ENCODE assay signal across 1 cellular context in the genomic region with DNA sequence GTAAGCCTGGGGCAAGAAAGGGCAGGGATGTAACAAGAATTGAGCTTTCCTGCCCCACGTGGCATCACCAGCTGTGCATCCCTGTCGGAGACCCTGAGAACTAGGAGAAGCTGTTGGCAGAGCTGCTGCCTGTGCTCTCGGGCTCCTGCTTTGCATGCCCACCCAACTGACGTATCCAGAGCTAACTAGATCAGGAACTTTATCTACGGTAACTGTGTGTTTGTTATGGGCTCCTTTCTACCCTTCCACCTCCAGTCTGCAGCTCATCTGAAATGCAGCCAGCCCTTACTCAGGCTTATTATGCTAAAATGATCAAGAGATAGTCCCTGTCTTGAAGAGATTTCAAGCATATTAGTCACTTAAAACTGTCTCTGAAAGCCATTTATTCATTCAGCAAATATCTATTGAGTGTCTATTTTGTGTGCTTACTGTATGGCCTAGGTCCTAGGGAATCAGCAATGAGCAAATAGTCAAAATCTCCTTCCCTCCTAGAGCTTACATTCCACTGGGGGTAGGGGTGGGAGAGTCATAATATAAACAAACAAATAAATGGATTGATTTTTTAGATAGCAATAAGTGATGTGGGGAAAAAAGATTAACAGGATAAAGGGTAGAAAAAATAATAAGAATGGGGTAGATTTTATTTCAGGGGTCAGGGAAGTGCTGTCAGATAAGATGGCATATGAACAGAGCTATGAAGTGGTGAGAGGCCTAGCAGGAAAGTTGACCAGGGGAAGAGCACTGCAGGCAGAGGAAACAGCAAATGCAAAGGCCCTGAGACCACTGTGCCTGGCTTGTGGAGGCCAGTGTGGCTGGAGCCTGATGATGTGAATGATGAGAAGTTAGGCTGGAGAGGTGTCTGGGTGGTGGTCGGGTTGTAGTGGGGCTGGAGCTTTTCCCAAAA.
TF ChIP-seq lines count a peak whose summit lies in the region.

No MANE protein-coding gene starts in this region.

TF ChIP-seq in SK-N-SH, 30 proteins besides CTCF, POLR2A, EP300 and RAD21 (continued from another document):
- TF ChIP-seq, protein P1, sequence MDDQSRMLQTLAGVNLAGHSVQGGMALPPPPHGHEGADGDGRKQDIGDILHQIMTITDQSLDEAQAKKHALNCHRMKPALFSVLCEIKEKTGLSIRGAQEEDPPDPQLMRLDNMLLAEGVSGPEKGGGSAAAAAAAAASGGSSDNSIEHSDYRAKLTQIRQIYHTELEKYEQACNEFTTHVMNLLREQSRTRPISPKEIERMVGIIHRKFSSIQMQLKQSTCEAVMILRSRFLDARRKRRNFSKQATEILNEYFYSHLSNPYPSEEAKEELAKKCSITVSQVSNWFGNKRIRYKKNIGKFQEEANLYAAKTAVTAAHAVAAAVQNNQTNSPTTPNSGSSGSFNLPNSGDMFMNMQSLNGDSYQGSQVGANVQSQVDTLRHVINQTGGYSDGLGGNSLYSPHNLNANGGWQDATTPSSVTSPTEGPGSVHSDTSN (IDR thresholded peaks at IDR 0.05): peak; percentile 91
- no peak; the same call in 1 of the 2 replicates for TF ChIP-seq USF1 (IDR thresholded peaks at IDR 0.05; ENCODE audit: borderline replicate concordance, low read depth)
- TF ChIP-seq TAF1 (IDR thresholded peaks at IDR 0.05; ENCODE audit: borderline replicate concordance, low read depth, low read length): 0 out of 2 replicates have a peak, but pooled peaks have one; percentile 37
- no peak for TF ChIP-seq SIN3A (IDR thresholded peaks at IDR 0.05; ENCODE audit: borderline replicate concordance, low read depth, low read length)
- no peak for TF ChIP-seq IRF3 (IDR thresholded peaks at IDR 0.05; ENCODE audit: low read depth, low read length)
- TF ChIP-seq, protein P2, sequence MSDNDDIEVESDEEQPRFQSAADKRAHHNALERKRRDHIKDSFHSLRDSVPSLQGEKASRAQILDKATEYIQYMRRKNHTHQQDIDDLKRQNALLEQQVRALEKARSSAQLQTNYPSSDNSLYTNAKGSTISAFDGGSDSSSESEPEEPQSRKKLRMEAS (IDR thresholded peaks at IDR 0.05; ENCODE audit: low read depth): peak; percentile 54
- TF ChIP-seq GATA2 (CRISPR knock-in tag; IDR thresholded peaks at IDR 0.05): no peak; the same call in 1 of the 2 replicates
- TF ChIP-seq, protein P3, sequence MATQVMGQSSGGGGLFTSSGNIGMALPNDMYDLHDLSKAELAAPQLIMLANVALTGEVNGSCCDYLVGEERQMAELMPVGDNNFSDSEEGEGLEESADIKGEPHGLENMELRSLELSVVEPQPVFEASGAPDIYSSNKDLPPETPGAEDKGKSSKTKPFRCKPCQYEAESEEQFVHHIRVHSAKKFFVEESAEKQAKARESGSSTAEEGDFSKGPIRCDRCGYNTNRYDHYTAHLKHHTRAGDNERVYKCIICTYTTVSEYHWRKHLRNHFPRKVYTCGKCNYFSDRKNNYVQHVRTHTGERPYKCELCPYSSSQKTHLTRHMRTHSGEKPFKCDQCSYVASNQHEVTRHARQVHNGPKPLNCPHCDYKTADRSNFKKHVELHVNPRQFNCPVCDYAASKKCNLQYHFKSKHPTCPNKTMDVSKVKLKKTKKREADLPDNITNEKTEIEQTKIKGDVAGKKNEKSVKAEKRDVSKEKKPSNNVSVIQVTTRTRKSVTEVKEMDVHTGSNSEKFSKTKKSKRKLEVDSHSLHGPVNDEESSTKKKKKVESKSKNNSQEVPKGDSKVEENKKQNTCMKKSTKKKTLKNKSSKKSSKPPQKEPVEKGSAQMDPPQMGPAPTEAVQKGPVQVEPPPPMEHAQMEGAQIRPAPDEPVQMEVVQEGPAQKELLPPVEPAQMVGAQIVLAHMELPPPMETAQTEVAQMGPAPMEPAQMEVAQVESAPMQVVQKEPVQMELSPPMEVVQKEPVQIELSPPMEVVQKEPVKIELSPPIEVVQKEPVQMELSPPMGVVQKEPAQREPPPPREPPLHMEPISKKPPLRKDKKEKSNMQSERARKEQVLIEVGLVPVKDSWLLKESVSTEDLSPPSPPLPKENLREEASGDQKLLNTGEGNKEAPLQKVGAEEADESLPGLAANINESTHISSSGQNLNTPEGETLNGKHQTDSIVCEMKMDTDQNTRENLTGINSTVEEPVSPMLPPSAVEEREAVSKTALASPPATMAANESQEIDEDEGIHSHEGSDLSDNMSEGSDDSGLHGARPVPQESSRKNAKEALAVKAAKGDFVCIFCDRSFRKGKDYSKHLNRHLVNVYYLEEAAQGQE (IDR thresholded peaks at IDR 0.05; ENCODE audit: low read depth, low read length): no peak
- no peak for TF ChIP-seq ZBTB33 (IDR thresholded peaks at IDR 0.05; ENCODE audit: borderline replicate concordance, low read depth)
- peak; percentile 81 for TF ChIP-seq FOSL2 (IDR thresholded peaks at IDR 0.05; ENCODE audit: borderline replicate concordance, low read depth)
- peak; percentile 24; the same call in 1 of the 2 replicates for TF ChIP-seq YY1 (IDR thresholded peaks at IDR 0.05; ENCODE audit: low read depth)
- 0 out of 2 replicates have a peak, but pooled peaks have one; percentile 63 for TF ChIP-seq FOXM1 (IDR thresholded peaks at IDR 0.05; ENCODE audit: low read depth)
- no peak for TF ChIP-seq MXI1 (IDR thresholded peaks at IDR 0.05; ENCODE audit: low read depth, low read length)
- TF ChIP-seq RXRA (IDR thresholded peaks at IDR 0.05; ENCODE audit: borderline replicate concordance, low read depth): no peak
- TF ChIP-seq EZH2phosphoT487 (IDR thresholded peaks at IDR 0.05; ENCODE audit: borderline replicate concordance, low read depth): no peak
TF ChIP-seq in SK-N-SH: peak in this region for 14.
